In the genomic region with DNA sequence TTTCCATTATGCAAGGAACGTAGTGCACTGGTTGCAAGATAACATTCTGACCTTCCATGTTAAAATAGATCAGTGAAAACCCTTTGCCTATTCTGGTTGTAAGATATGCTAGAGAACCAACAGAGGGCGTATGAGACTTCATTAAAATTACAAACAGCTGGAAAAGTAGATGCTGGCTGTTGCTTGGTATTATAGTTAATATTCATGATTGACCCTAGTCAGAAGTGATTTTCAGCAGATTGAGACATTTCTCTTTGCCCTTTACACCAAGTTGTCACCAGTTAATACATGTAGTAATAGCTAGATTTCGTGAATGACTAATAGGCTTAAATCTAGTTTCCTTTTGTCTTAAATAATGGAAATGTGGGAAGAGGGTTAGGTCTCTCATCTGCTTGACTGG, we compare ENCODE assay signal across 9 cellular contexts. TPM values are rescaled to one million over a fixed set of nuclear protein-coding genes. Genes with fewer than 3 reads are reported as not detected.
A peak's percentile ranks its signal among the peaks of the same experiment; 100 is the strongest.
DNase-seq lines count a peak whose midpoint lies in the region; ATAC-seq and TF ChIP-seq lines count a peak whose summit lies in the region.
"Had no signal": no experiment of that assay in that cellular context is flagged by ENCODE, and none has a peak within 500 bp of the region (broad histone marks: within the 10 kb centered on the region; RNA-seq: fewer than 3 reads in every experiment).

No MANE protein-coding gene starts in this region.

- H3K9ac ChIP-seq in OCI-LY3 (ENCODE audit: low read length), result no peak overlapping the region

- H3K36me3 ChIP-seq in OCI-LY3 (replicated peaks; ENCODE audit: low read depth, low read length), result peaks cover 57% of the 10 kb centered on the region

- DNase-seq in activated CD8-positive, alpha-beta memory T cell treated with anti-CD3 and anti-CD28 coated beads, Interleukin-2, amount 10 ng/mL, durations not matched to agents 7 days and 5 days, result no peak
- DNase-seq in activated CD8-positive, alpha-beta memory T cell treated with anti-CD3 and anti-CD28 coated beads for 24 hours, result no peak
- DNase-seq in epithelial cell of esophagus (ENCODE audit: low read depth) (peak; percentile 25), middle frontal gyrus (ENCODE audit: extremely low spot score, low spot score) (no peak)
- no peak for DNase-seq in stimulated activated naive CD8-positive, alpha-beta T cell treated with anti-CD3 and anti-CD28 coated beads, Interleukin-15, amount 100 ng/mL, for 72 hours
- DNase-seq: naive B cell had no signal

- no peak for ATAC-seq in activated CD8-positive, alpha-beta memory T cell treated with anti-CD3 and anti-CD28 coated beads, Interleukin-2, amount 10 ng/mL, durations not matched to agents 7 days and 5 days
- no peak for ATAC-seq in stimulated activated naive CD8-positive, alpha-beta T cell treated with anti-CD3 and anti-CD28 coated beads, Interleukin-15, amount 100 ng/mL, for 72 hours
- ATAC-seq in HG03457 (IDR thresholded peaks at IDR 0.05; ENCODE audit: unreplicated experiment) (no peak), GM18870 (IDR thresholded peaks at IDR 0.05; ENCODE audit: unreplicated experiment) (no peak)

- TF ChIP-seq CTCF in OCI-LY3 (IDR thresholded peaks at IDR 0.05; ENCODE audit: low read depth, low read length), result peak; percentile 51
- TF ChIP-seq CTCF in epithelial cell of esophagus (IDR thresholded peaks at IDR 0.05; ENCODE audit: insufficient read depth, low read depth, low read length, missing control alignments), result peak; percentile 39

- peaks cover 39% of the 10 kb centered on the region for H3K4me1 Mint-ChIP-seq in activated CD8-positive, alpha-beta memory T cell treated with anti-CD3 and anti-CD28 coated beads, Interleukin-2, amount 10 ng/mL, durations not matched to agents 7 days and 5 days
- H3K4me1 Mint-ChIP-seq in stimulated activated naive CD8-positive, alpha-beta T cell treated with anti-CD3 and anti-CD28 coated beads, Interleukin-15, amount 100 ng/mL, for 72 hours, result peaks cover 40% of the 10 kb centered on the region

- peaks cover 70% of the 10 kb centered on the region for H3K79me2 ChIP-seq in OCI-LY3 (ENCODE audit: low read length)

- peak overlapping the region; percentile 62 for H3K27ac Mint-ChIP-seq in activated CD8-positive, alpha-beta memory T cell treated with anti-CD3 and anti-CD28 coated beads, Interleukin-2, amount 10 ng/mL, durations not matched to agents 7 days and 5 days
- peak overlapping the region; percentile 40 to 59 for H3K27ac Mint-ChIP-seq in stimulated activated naive CD8-positive, alpha-beta T cell treated with anti-CD3 and anti-CD28 coated beads, Interleukin-15, amount 100 ng/mL, for 72 hours

- CTCF ChIA-PET in activated CD8-positive, alpha-beta memory T cell treated with anti-CD3 and anti-CD28 coated beads, Interleukin-2, amount 10 ng/mL, durations not matched to agents 7 days and 5 days (lab: Charles Lee), result interaction anchor here (0.7 to 1.7 kb wide), 5 partner anchors 10 to 166 kb away, joined by 3 to 6 read pairs (median 3); partner anchors contain the start of gene FGF18

- no peaks in the 10 kb centered on the region for H3K9me3 ChIP-seq in OCI-LY3 (ENCODE audit: insufficient read depth, low read length)

- H3K27me3 ChIP-seq in OCI-LY3 (ENCODE audit: low read depth, low read length), result no peaks in the 10 kb centered on the region

- no peak overlapping the region for H3K4me3 ChIP-seq in OCI-LY3 (ENCODE audit: low read length)
- no peak overlapping the region for H3K4me3 ChIP-seq in epithelial cell of esophagus (ENCODE audit: low read length)

- no peak overlapping the region for H3K4me3 Mint-ChIP-seq in activated CD8-positive, alpha-beta memory T cell treated with anti-CD3 and anti-CD28 coated beads, Interleukin-2, amount 10 ng/mL, durations not matched to agents 7 days and 5 days
- no peak overlapping the region for H3K4me3 Mint-ChIP-seq in stimulated activated naive CD8-positive, alpha-beta T cell treated with anti-CD3 and anti-CD28 coated beads, Interleukin-15, amount 100 ng/mL, for 72 hours
- H3K4me3 Mint-ChIP-seq: naive B cell had no signal

- H2AFZ ChIP-seq in OCI-LY3 (ENCODE audit: low read depth, low read length), result no peak overlapping the region

- H3K36me3 Mint-ChIP-seq in activated CD8-positive, alpha-beta memory T cell treated with anti-CD3 and anti-CD28 coated beads, Interleukin-2, amount 10 ng/mL, durations not matched to agents 7 days and 5 days, result peaks cover 60% of the 10 kb centered on the region

- no peaks in the 10 kb centered on the region for H3K27me3 Mint-ChIP-seq in activated CD8-positive, alpha-beta memory T cell treated with anti-CD3 and anti-CD28 coated beads, Interleukin-2, amount 10 ng/mL, durations not matched to agents 7 days and 5 days
- H3K27me3 Mint-ChIP-seq in stimulated activated naive CD8-positive, alpha-beta T cell treated with anti-CD3 and anti-CD28 coated beads, Interleukin-15, amount 100 ng/mL, for 72 hours, result no peaks in the 10 kb centered on the region
- H3K27me3 Mint-ChIP-seq: naive B cell had no signal

- H3K4me2 ChIP-seq in OCI-LY3 (ENCODE audit: low read length), result no peak overlapping the region

- no peaks in the 10 kb centered on the region for H3K9me3 Mint-ChIP-seq in activated CD8-positive, alpha-beta memory T cell treated with anti-CD3 and anti-CD28 coated beads, Interleukin-2, amount 10 ng/mL, durations not matched to agents 7 days and 5 days (ENCODE audit: low read depth)
- H3K9me3 Mint-ChIP-seq in stimulated activated naive CD8-positive, alpha-beta T cell treated with anti-CD3 and anti-CD28 coated beads, Interleukin-15, amount 100 ng/mL, for 72 hours, result no peaks in the 10 kb centered on the region
- H3K9me3 Mint-ChIP-seq: naive B cell had no signal

- no peaks in the 10 kb centered on the region for H3K4me1 ChIP-seq in OCI-LY3 (ENCODE audit: low read length)

- peaks cover 71% of the 10 kb centered on the region for H4K20me1 ChIP-seq in OCI-LY3 (ENCODE audit: insufficient read depth, low read length)

- H3K27ac ChIP-seq in OCI-LY3 (ENCODE audit: low read length), result no peak overlapping the region

RNA-seq across cellular contexts. Expression of gene FGF18, which starts 13.8 kb away (rescaled TPM):
- not detected for total RNA-seq in activated CD8-positive, alpha-beta memory T cell treated with anti-CD3 and anti-CD28 coated beads, Interleukin-2, amount 10 ng/mL, durations not matched to agents 7 days and 5 days

RNA-seq across cellular contexts. Expression of gene NPM1, which starts 18.0 kb away (rescaled TPM):
- 1,000 to 10,000 TPM; 1,230 to 1,897 TPM for total RNA-seq in activated CD8-positive, alpha-beta memory T cell treated with anti-CD3 and anti-CD28 coated beads, Interleukin-2, amount 10 ng/mL, durations not matched to agents 7 days and 5 days
